ENCODE assay signal across 31 cellular contexts in the genomic region with DNA sequence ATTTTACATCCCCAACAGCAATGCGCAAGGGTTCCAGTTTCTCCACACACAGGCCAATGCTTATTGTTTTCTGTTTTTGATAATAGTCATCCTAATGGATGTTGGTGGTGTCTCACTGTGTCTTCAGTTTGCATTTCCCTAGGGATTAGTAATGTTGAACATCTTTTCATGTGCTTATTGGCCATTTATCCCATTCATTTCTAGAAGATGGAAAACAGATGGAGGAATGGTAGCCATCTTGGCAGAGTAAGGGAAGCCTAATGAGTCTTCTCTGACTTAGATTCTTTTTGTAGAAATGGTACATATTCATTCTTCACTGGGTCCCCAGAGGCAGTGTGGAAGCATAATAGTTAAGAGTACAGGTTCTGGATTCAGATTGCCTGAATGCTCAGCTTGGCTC.
"Had no signal": no experiment of that assay in that cellular context is flagged by ENCODE, and none has a peak within 500 bp of the region (broad histone marks: within the 10 kb centered on the region; RNA-seq: fewer than 3 reads in every experiment).

No MANE protein-coding gene starts in this region.

- H3K4me1 ChIP-seq: adrenal gland, ascending aorta, body of pancreas, breast epithelium had no signal

- H3K27me3 ChIP-seq: adrenal gland, ascending aorta, body of pancreas, brain microvascular endothelial cell, breast epithelium had no signal

- H3K4me3 ChIP-seq: adrenal gland, ascending aorta, body of pancreas, breast epithelium, cardiac muscle cell had no signal

- H3K27ac ChIP-seq: adrenal gland, ascending aorta, body of pancreas, brain microvascular endothelial cell, breast epithelium, cardiac muscle cell had no signal

- H3K36me3 ChIP-seq: adrenal gland, ascending aorta, brain microvascular endothelial cell, breast epithelium, cardiac muscle cell had no signal

- DNase-seq: activated effector memory CD4-positive, alpha-beta T cell treated with anti-CD3 and anti-CD28 coated beads, Interleukin-2, amount 50 U/mL, for 16 hours; activated effector memory CD4-positive, alpha-beta T cell treated with Interleukin-2 at 50 U/mL for 16 hours; activated gamma-delta T cell; activated gamma-delta T cell treated with Interleukin-2 at 50 U/mL for 16 hours; activated naive CD4-positive, alpha-beta T cell; activated naive CD4-positive, alpha-beta T cell treated with anti-CD3 and anti-CD28 coated beads for 36 hours; activated naive CD4-positive, alpha-beta T cell treated with anti-CD3 and anti-CD28 coated beads, Interleukin-2, amount 10 ng/mL, durations not matched to agents 7 days and 5 days; activated naive CD4-positive, alpha-beta T cell treated with anti-CD3 and anti-CD28 coated beads, Interleukin-2, amount 50 U/mL, for 16 hours; activated naive CD4-positive, alpha-beta T cell treated with Interleukin-2 at 50 U/mL for 16 hours; activated naive CD8-positive, alpha-beta T cell treated with anti-CD3 and anti-CD28 coated beads for 36 hours; activated naive CD8-positive, alpha-beta T cell treated with anti-CD3 and anti-CD28 coated beads, Interleukin-2, amount 10 ng/mL, durations not matched to agents 7 days and 5 days; activated naive CD8-positive, alpha-beta T cell treated with anti-CD3 and anti-CD28 coated beads, Interleukin-2, amount 50 U/mL, for 24 hours; activated T-cell treated with anti-CD3 and anti-CD28 coated beads for 4 hours; activated T-cell treated with anti-CD3 and anti-CD28 coated beads, Interleukin-2, amount 50 U/mL, for 24 hours; activated T-cell treated with anti-CD3 and anti-CD28 coated beads, Interleukin-2, amount 50 U/mL, for 4 hours; activated T-cell treated with anti-CD3 and anti-CD28 coated beads, Interleukin-2, amount 50 U/mL, for 48 hours; activated T-cell treated with anti-CD3 and anti-CD28 coated beads, Interleukin-2, amount 50 U/mL, for 72 hours; adrenal gland; amniotic stem cell; amygdala; aorta; body of pancreas; brain microvascular endothelial cell; caudate nucleus; central memory CD4-positive, alpha-beta T cell; cerebellar nuclear complex had no signal

- H3K9me3 ChIP-seq: adrenal gland, ascending aorta, body of pancreas, breast epithelium had no signal

- ATAC-seq: activated naive CD4-positive, alpha-beta T cell treated with anti-CD3 and anti-CD28 coated beads, Interleukin-2, amount 50 U/mL, for 72 hours; activated naive CD8-positive, alpha-beta T cell treated with anti-CD3 and anti-CD28 coated beads, Interleukin-2, amount 50 U/mL, for 24 hours; activated T-cell treated with anti-CD3 and anti-CD28 coated beads, Interleukin-2, amount 50 U/mL, for 4 hours; activated T-cell treated with anti-CD3 and anti-CD28 coated beads, Interleukin-2, amount 50 U/mL, for 72 hours; activated T-helper 17 cell treated with anti-CD3 and anti-CD28 coated beads, Interleukin-2, amount 50 U/mL, for 72 hours; body of pancreas had no signal
